ENCODE assay signal across 18 cellular contexts in the genomic region with DNA sequence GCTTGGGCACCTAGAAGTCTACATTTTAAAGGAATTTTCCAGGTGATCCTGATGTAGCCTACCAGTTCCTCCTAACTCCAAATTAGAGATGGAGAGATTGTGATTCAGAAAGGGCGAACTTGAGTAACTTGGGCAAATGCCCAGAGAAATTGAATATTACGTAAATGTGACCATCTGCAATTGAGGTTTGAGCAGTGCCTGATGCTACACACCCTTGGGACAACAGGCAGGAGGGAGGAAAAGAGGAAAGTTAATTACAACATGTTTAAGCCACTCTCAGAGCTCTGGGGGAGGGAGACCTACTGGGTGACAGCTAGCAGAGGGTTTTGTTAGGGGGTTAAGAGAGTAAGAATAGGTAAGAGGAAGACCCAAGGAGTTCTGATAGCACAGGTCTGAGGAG.
DNase-seq lines count a peak whose midpoint lies in the region; ATAC-seq and TF ChIP-seq lines count a peak whose summit lies in the region.
"Had no signal": no experiment of that assay in that cellular context is flagged by ENCODE, and none has a peak within 500 bp of the region (broad histone marks: within the 10 kb centered on the region; RNA-seq: fewer than 3 reads in every experiment).

No MANE protein-coding gene starts in this region.

- WGBS in stomach, 5 donors, result 69 to 92% (median 80%) methylated on average over 2 of the region's 2 CpGs

- H3K36me3 ChIP-seq in skeletal muscle satellite cell (ENCODE audit: insufficient read depth, low read length) (no peaks in the 10 kb centered on the region), stomach (no peaks in the 10 kb centered on the region)
- H3K36me3 ChIP-seq: transverse colon had no signal

- no peak for TF ChIP-seq CTCF in stomach (IDR thresholded peaks at IDR 0.05)

- no peak for TF ChIP-seq POLR2A in stomach (IDR thresholded peaks at IDR 0.05)

- no peak overlapping the region for H3K27ac ChIP-seq in stomach
- H3K27ac ChIP-seq: epithelial cell of prostate, transverse colon had no signal

- peak overlapping the region; percentile 51 for H3K4me2 ChIP-seq in skeletal muscle satellite cell (ENCODE audit: low read length)

- no peaks in the 10 kb centered on the region for H3K9me3 ChIP-seq in skeletal muscle satellite cell (replicated peaks; ENCODE audit: low read length)
- no peaks in the 10 kb centered on the region for H3K9me3 ChIP-seq in stomach
- H3K9me3 ChIP-seq: transverse colon had no signal

- intact Hi-C loops in stomach (cut with DNase I; ENCODE audit: low total_unique reads), result no loop called here

- TF ChIP-seq EP300 in stomach (IDR thresholded peaks at IDR 0.05), result no peak

- DNase-seq in SKM-1 treated with dmso at 0.1 percent for 144 hours (lab: John Stamatoyannopoulos, UW; ENCODE audit: unreplicated experiment) (peak; percentile 51), SKM-1 (lab: John Stamatoyannopoulos, UW; ENCODE audit: unreplicated experiment) (no peak), NCI-H2171 (lab: John Stamatoyannopoulos, UW) (peak; percentile 40), fibroblast of gingiva (ENCODE audit: low read depth) (peak; percentile 87), stomach (no peak)
- DNase-seq in stimulated activated CD4-positive, alpha-beta T cell treated with anti-CD3 and anti-CD28 coated beads, Interleukin-12 subunit alpha, Interleukin-12 subunit beta, amount 100 ng/mL, for 4 hours, result no peak
- DNase-seq: activated CD4-positive, alpha-beta T cell treated with anti-CD3 and anti-CD28 coated beads for 36 hours; activated naive CD8-positive, alpha-beta T cell treated with anti-CD3 and anti-CD28 coated beads, Interleukin-2, amount 10 ng/mL, durations not matched to agents 7 days and 5 days; activated T-cell treated with anti-CD3 and anti-CD28 coated beads, Interleukin-2, amount 50 U/mL, for 24 hours; naive thymus-derived CD4-positive, alpha-beta T cell; NCI-H1417 treated with DMSO at 0.1 percent for 48 hours; NCI-H446 treated with DMSO at 0.1 percent for 48 hours; T-helper 2 cell; transverse colon had no signal

- H3K4me3 ChIP-seq in skeletal muscle satellite cell (ENCODE audit: low read length) (no peak overlapping the region), stomach (no peak overlapping the region)
- H3K4me3 ChIP-seq: transverse colon had no signal

- no peak overlapping the region for H3K9ac ChIP-seq in skeletal muscle satellite cell (ENCODE audit: low read depth, low read length)

- H3K27me3 ChIP-seq in skeletal muscle satellite cell (ENCODE audit: control insufficient read depth, insufficient read depth, low read length) (peaks cover 9% of the 10 kb centered on the region), stomach (no peaks in the 10 kb centered on the region)
- H3K27me3 ChIP-seq: transverse colon had no signal

- ATAC-seq in GM21528 (IDR thresholded peaks at IDR 0.05; ENCODE audit: low FRiP score, unreplicated experiment), result no peak
- ATAC-seq: activated CD4-positive, alpha-beta T cell treated with anti-CD3 and anti-CD28 coated beads for 36 hours; left lobe of liver; naive thymus-derived CD4-positive, alpha-beta T cell had no signal

- peaks cover 9% of the 10 kb centered on the region for H3K4me1 ChIP-seq in skeletal muscle satellite cell (ENCODE audit: control insufficient read depth, insufficient read depth, low read length)
- H3K4me1 ChIP-seq in stomach, result no peaks in the 10 kb centered on the region
- H3K4me1 ChIP-seq: transverse colon had no signal

Comparison
In these comparisons a context has a peak if more than half of its experiments do, and no peak if none do; other contexts are left out.
1. DNase-seq: peak in SKM-1 treated with dmso at 0.1 percent for 144 hours (single experiment), NCI-H2171 (single experiment) and fibroblast of gingiva (single experiment); none in SKM-1 (single experiment), stomach (single experiment) and stimulated activated CD4-positive, alpha-beta T cell treated with anti-CD3 and anti-CD28 coated beads, Interleukin-12 subunit alpha, Interleukin-12 subunit beta, amount 100 ng/mL, for 4 hours (single experiment).